Comparison of ENCODE assay signal across 15 cellular contexts in the genomic region with DNA sequence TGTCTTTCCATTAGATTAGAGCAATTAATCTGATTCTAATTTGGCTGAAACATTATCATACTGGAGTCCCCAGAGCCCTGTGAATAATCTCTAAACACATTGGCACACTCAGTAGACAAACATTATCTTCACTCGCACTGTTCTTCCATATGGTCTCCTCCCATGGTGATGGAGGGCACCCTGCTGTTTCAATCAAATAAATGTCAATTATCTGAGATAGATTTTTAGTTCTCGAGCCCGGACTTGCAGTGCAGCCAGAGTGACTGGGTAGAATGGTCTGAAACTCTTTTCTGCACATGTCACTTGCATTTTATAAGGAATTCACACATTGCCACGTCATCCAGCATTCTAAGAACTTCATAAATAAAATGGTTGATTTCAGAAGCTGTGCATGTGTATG.
DNase-seq lines count a peak whose midpoint lies in the region; ATAC-seq and TF ChIP-seq lines count a peak whose summit lies in the region.
"Had no signal": no experiment of that assay in that cellular context is flagged by ENCODE, and none has a peak within 500 bp of the region (broad histone marks: within the 10 kb centered on the region; RNA-seq: fewer than 3 reads in every experiment).

No MANE protein-coding gene starts in this region.

- H3K9me3 Mint-ChIP-seq in WTC11 = no peaks in the 10 kb centered on the region
- H3K9me3 Mint-ChIP-seq: activated CD4-positive, alpha-beta T cell treated with anti-CD3 and anti-CD28 coated beads, Interleukin-2, amount 10 ng/mL, durations not matched to agents 7 days and 5 days had no signal

- H3K4me1 ChIP-seq in HUES48 (ENCODE audit: control insufficient read depth, insufficient read depth, low read length) = peaks cover 36% of the 10 kb centered on the region
- H3K4me1 ChIP-seq in testis = no peaks in the 10 kb centered on the region
- H3K4me1 ChIP-seq: lower lobe of right lung, suprapubic skin had no signal

- H3K27me3 Mint-ChIP-seq in WTC11 (ENCODE audit: low read depth) = no peaks in the 10 kb centered on the region

- H3K9ac ChIP-seq in HUES48 (ENCODE audit: low read depth, low read length) = 0 out of 2 replicates have a peak overlapping the region, but pooled peaks have one; percentile 11

- H3K27me3 ChIP-seq in HUES48 (ENCODE audit: control insufficient read depth, insufficient read depth, low read length) (no peaks in the 10 kb centered on the region), testis (no peaks in the 10 kb centered on the region)
- H3K27me3 ChIP-seq: brain microvascular endothelial cell, suprapubic skin had no signal

- CTCF ChIA-PET in WTC11 (lab: Charles Lee) = no interaction called here

- H3K4me3 ChIP-seq in HUES48 (ENCODE audit: low read depth, low read length) = no peak overlapping the region
- no peak overlapping the region for H3K4me3 ChIP-seq in testis
- H3K4me3 ChIP-seq: lower lobe of right lung, suprapubic skin had no signal

- H3K4me1 Mint-ChIP-seq in WTC11 = peaks cover 64% of the 10 kb centered on the region
- H3K4me1 Mint-ChIP-seq: activated CD4-positive, alpha-beta T cell treated with anti-CD3 and anti-CD28 coated beads, Interleukin-2, amount 10 ng/mL, durations not matched to agents 7 days and 5 days had no signal

- TF ChIP-seq CTCF in WTC11 (IDR thresholded peaks at IDR 0.05) = no peak
- no peak for TF ChIP-seq CTCF in testis (IDR thresholded peaks at IDR 0.05)

- no peak for TF ChIP-seq POLR2A in testis (IDR thresholded peaks at IDR 0.05)

- no peaks in the 10 kb centered on the region for H3K9me3 ChIP-seq in HUES48 (ENCODE audit: control insufficient read depth, insufficient read depth, low read length)
- H3K9me3 ChIP-seq in testis = no peaks in the 10 kb centered on the region
- H3K9me3 ChIP-seq: lower lobe of right lung, suprapubic skin had no signal

- POLR2A ChIA-PET in WTC11 (lab: Charles Lee) = no interaction called here

- intact Hi-C loops in testis (cut with DNase I; ENCODE audit: low total_unique reads) = no loop called here

- ATAC-seq in WTC11 = no peak
- ATAC-seq in HG03520 (IDR thresholded peaks at IDR 0.05; ENCODE audit: unreplicated experiment) = no peak
- ATAC-seq: lower lobe of right lung had no signal

- H3K36me3 ChIP-seq in HUES48 (ENCODE audit: control insufficient read depth, insufficient read depth, low read length) (no peaks in the 10 kb centered on the region), testis (ENCODE audit: low read depth, missing control alignments) (no peaks in the 10 kb centered on the region)
- H3K36me3 ChIP-seq: brain microvascular endothelial cell, lower lobe of right lung, suprapubic skin had no signal

- 75 to 79% methylated on average over 4 of the region's 4 CpGs for WGBS in testis, 2 donors

- DNase-seq in D341Med (ENCODE audit: low spot score) (peak; percentile 49), NCI-H2171 (lab: John Stamatoyannopoulos, UW) (peak; percentile 86), WTC11 (ENCODE audit: low spot score) (no peak), testis (no peak), anterior cingulate cortex (lab: John Stamatoyannopoulos, UW) (no peak)
- DNase-seq: activated CD4-positive, alpha-beta T cell treated with anti-CD3 and anti-CD28 coated beads, Interleukin-2, amount 10 ng/mL, durations not matched to agents 7 days and 5 days; brain microvascular endothelial cell; GOT3; lower lobe of right lung; occipital lobe; Right ventricle myocardium superior; T-helper 1 cell had no signal

- peak overlapping the region; percentile 96 for H3K27ac Mint-ChIP-seq in WTC11
- H3K27ac Mint-ChIP-seq: activated CD4-positive, alpha-beta T cell treated with anti-CD3 and anti-CD28 coated beads, Interleukin-2, amount 10 ng/mL, durations not matched to agents 7 days and 5 days had no signal

- peaks cover 5% of the 10 kb centered on the region for H3K36me3 Mint-ChIP-seq in WTC11

- H3K27ac ChIP-seq in HUES48 (ENCODE audit: low read depth, low read length) (peak overlapping the region; percentile 70), testis (no peak overlapping the region)
- H3K27ac ChIP-seq: brain microvascular endothelial cell, lower lobe of right lung, suprapubic skin had no signal

- no peak overlapping the region for H3K4me3 Mint-ChIP-seq in WTC11
- H3K4me3 Mint-ChIP-seq: activated CD4-positive, alpha-beta T cell treated with anti-CD3 and anti-CD28 coated beads, Interleukin-2, amount 10 ng/mL, durations not matched to agents 7 days and 5 days had no signal

TF ChIP-seq in WTC11, 78 proteins besides CTCF, POLR2A, EP300 and RAD21 (continues in another document):
- TF ChIP-seq, protein P1, sequence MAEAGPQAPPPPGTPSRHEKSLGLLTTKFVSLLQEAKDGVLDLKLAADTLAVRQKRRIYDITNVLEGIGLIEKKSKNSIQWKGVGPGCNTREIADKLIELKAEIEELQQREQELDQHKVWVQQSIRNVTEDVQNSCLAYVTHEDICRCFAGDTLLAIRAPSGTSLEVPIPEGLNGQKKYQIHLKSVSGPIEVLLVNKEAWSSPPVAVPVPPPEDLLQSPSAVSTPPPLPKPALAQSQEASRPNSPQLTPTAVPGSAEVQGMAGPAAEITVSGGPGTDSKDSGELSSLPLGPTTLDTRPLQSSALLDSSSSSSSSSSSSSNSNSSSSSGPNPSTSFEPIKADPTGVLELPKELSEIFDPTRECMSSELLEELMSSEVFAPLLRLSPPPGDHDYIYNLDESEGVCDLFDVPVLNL (CRISPR knock-in tag; IDR thresholded peaks at IDR 0.05; ENCODE audit: borderline replicate concordance, low read depth) = no peak
- no peak for TF ChIP-seq TEAD4 (CRISPR knock-in tag; IDR thresholded peaks at IDR 0.05)
- TF ChIP-seq NFYB (CRISPR knock-in tag; conservative IDR thresholded peaks at IDR 0.05; ENCODE audit: low read depth) = no peak
- no peak for TF ChIP-seq HMGA2 (CRISPR knock-in tag; IDR thresholded peaks at IDR 0.05)
- TF ChIP-seq, protein P2, sequence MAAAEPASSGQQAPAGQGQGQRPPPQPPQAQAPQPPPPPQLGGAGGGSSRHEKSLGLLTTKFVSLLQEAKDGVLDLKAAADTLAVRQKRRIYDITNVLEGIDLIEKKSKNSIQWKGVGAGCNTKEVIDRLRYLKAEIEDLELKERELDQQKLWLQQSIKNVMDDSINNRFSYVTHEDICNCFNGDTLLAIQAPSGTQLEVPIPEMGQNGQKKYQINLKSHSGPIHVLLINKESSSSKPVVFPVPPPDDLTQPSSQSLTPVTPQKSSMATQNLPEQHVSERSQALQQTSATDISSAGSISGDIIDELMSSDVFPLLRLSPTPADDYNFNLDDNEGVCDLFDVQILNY (CRISPR knock-in tag; IDR thresholded peaks at IDR 0.05) = no peak
- TF ChIP-seq, protein P3, sequence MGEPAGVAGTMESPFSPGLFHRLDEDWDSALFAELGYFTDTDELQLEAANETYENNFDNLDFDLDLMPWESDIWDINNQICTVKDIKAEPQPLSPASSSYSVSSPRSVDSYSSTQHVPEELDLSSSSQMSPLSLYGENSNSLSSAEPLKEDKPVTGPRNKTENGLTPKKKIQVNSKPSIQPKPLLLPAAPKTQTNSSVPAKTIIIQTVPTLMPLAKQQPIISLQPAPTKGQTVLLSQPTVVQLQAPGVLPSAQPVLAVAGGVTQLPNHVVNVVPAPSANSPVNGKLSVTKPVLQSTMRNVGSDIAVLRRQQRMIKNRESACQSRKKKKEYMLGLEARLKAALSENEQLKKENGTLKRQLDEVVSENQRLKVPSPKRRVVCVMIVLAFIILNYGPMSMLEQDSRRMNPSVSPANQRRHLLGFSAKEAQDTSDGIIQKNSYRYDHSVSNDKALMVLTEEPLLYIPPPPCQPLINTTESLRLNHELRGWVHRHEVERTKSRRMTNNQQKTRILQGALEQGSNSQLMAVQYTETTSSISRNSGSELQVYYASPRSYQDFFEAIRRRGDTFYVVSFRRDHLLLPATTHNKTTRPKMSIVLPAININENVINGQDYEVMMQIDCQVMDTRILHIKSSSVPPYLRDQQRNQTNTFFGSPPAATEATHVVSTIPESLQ (CRISPR knock-in tag; IDR thresholded peaks at IDR 0.05) = no peak
- TF ChIP-seq EMX1 (CRISPR knock-in tag; IDR thresholded peaks at IDR 0.05) = no peak
- TF ChIP-seq, protein P4, sequence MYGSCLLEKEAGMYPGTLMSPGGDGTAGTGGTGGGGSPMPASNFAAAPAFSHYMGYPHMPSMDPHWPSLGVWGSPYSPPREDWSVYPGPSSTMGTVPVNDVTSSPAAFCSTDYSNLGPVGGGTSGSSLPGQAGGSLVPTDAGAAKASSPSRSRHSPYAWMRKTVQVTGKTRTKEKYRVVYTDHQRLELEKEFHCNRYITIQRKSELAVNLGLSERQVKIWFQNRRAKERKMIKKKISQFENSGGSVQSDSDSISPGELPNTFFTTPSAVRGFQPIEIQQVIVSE (CRISPR knock-in tag; IDR thresholded peaks at IDR 0.05; ENCODE audit: borderline replicate concordance) = no peak
- no peak for TF ChIP-seq ZNF396 (CRISPR knock-in tag; IDR thresholded peaks at IDR 0.05; ENCODE audit: borderline replicate concordance)
- TF ChIP-seq NR3C1 (CRISPR knock-in tag; conservative IDR thresholded peaks at IDR 0.05; ENCODE audit: low read depth) = no peak

Comparison
In these comparisons a context has a peak if more than half of its experiments do, and no peak if none do; other contexts are left out.
1. DNase-seq: peak in D341Med (single experiment) and NCI-H2171 (single experiment); none in WTC11 (single experiment), testis (single experiment) and anterior cingulate cortex (0 of 58).